Comparison of ENCODE assay signal across 13 cellular contexts in the genomic region with DNA sequence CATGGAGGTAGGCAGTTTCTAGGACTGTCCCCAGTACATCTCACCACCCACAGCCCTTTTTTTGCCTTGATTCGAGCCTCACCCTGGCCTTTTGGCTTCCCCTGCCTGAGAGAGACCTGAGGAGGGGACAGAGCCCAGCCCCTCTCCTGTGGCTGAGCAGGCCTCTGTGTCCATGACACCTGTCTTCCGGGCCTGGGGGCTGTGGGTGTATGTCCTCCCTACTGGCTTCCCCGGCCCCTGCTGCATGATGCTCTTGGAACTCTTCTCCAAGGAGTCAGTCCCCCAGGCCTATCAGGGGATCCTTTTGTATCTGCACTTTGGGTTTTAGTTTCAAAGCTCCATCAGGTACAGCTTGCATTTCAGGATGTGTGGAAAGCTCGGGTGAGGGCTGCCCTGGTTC.
A peak's percentile ranks its signal among the peaks of the same experiment; 100 is the strongest.
DNase-seq lines count a peak whose midpoint lies in the region; ATAC-seq and TF ChIP-seq lines count a peak whose summit lies in the region.
"Had no signal": no experiment of that assay in that cellular context is flagged by ENCODE, and none has a peak within 500 bp of the region (broad histone marks: within the 10 kb centered on the region; RNA-seq: fewer than 3 reads in every experiment).

No MANE protein-coding gene starts in this region.

- in situ Hi-C loops in transverse colon (cut with MboI; ENCODE audit: low pct_ligation_motif_present in 1 of 4, low pct_unique_long_range_greater_than_20kb in 1 of 4, low sequenced_read_pairs in 3 of 4), result no loop called here

- TF ChIP-seq POLR2A in transverse colon (IDR thresholded peaks at IDR 0.05), result no peak

- H4K20me1 ChIP-seq in SK-N-SH (ENCODE audit: insufficient read depth), result no peaks in the 10 kb centered on the region

- H3K9me3 ChIP-seq in SK-N-SH, result no peaks in the 10 kb centered on the region
- no peaks in the 10 kb centered on the region for H3K9me3 ChIP-seq in transverse colon

- H3K27ac ChIP-seq in SK-N-SH (ENCODE audit: low read depth in 2 of 2, low read length in 1 of 2), result peak overlapping the region; percentile 97 to 98; a peak in 3 of 4 replicates
- peak overlapping the region; percentile 87 to 92 (median 90) for H3K27ac ChIP-seq in transverse colon
- H3K27ac ChIP-seq: 22Rv1, parathyroid adenoma had no signal

- H3K4me3 ChIP-seq in SK-N-SH (ENCODE audit: low read depth in 2 of 2, low read length in 1 of 2), result no peak overlapping the region
- H3K4me3 ChIP-seq in transverse colon, result no peak overlapping the region

- H3K4me2 ChIP-seq in SK-N-SH, result no peak overlapping the region

- ATAC-seq in SK-N-SH treated with all-trans-retinoic acid at 6 μM for 48 hours, result no peak
- ATAC-seq in naive thymus-derived CD8-positive, alpha-beta T cell, result no peak
- ATAC-seq in activated CD8-positive, alpha-beta memory T cell treated with anti-CD3 and anti-CD28 coated beads, Interleukin-2, amount 10 ng/mL, durations not matched to agents 7 days and 5 days, result no peak

- intact Hi-C loops in transverse colon (cut with DNase I; ENCODE audit: low total_unique reads), result no loop called here

- no peaks in the 10 kb centered on the region for H3K9me3 Mint-ChIP-seq in chondrocyte (ENCODE audit: low read depth)
- H3K9me3 Mint-ChIP-seq in naive thymus-derived CD8-positive, alpha-beta T cell, result no peaks in the 10 kb centered on the region
- H3K9me3 Mint-ChIP-seq in activated CD8-positive, alpha-beta memory T cell treated with anti-CD3 and anti-CD28 coated beads, Interleukin-2, amount 10 ng/mL, durations not matched to agents 7 days and 5 days (ENCODE audit: low read depth), result no peaks in the 10 kb centered on the region
- H3K9me3 Mint-ChIP-seq: T-helper 1 cell treated with Interleukin-12 subunit alpha and Interleukin-12 subunit beta and Interleukin-4 antibody, amounts not matched to agents 30 μg/mL and 1 μg/mL, for 36 hours had no signal

- no peak overlapping the region for H2AFZ ChIP-seq in SK-N-SH (ENCODE audit: low read depth)
- H2AFZ ChIP-seq: parathyroid adenoma had no signal

- no peaks in the 10 kb centered on the region for H3K36me3 ChIP-seq in SK-N-SH (replicated peaks in 1 of 2; ENCODE audit: control insufficient read depth in 1 of 2, insufficient read depth in 2 of 2, low read length in 1 of 2)
- H3K36me3 ChIP-seq in transverse colon, result no peaks in the 10 kb centered on the region

- no peak for DNase-seq in SK-N-SH
- no peak for DNase-seq in chondrocyte (ENCODE audit: low spot score)
- DNase-seq in naive thymus-derived CD8-positive, alpha-beta T cell, result no peak
- no peak for DNase-seq in transverse colon
- DNase-seq in epidermal melanocyte (ENCODE audit: insufficient read length, low spot score), result no peak
- DNase-seq in glomerular visceral epithelial cell (ENCODE audit: extremely low spot score), result no peak
- no peak for DNase-seq in activated CD8-positive, alpha-beta memory T cell treated with anti-CD3 and anti-CD28 coated beads, Interleukin-2, amount 10 ng/mL, durations not matched to agents 7 days and 5 days
- DNase-seq: midbrain, NCI-H510A treated with DMSO at 0.1 percent for 48 hours had no signal

- peak overlapping the region; percentile 65 for H3K27ac Mint-ChIP-seq in chondrocyte (ENCODE audit: unreplicated experiment)
- peak overlapping the region in 8 of 10 donors; percentile 10 to 85 (median 75) for H3K27ac Mint-ChIP-seq in naive thymus-derived CD8-positive, alpha-beta T cell
- H3K27ac Mint-ChIP-seq in activated CD8-positive, alpha-beta memory T cell treated with anti-CD3 and anti-CD28 coated beads, Interleukin-2, amount 10 ng/mL, durations not matched to agents 7 days and 5 days, result no peak overlapping the region
- H3K27ac Mint-ChIP-seq: T-helper 1 cell treated with Interleukin-12 subunit alpha and Interleukin-12 subunit beta and Interleukin-4 antibody, amounts not matched to agents 30 μg/mL and 1 μg/mL, for 36 hours had no signal

- H3K4me1 ChIP-seq in SK-N-SH (ENCODE audit: control insufficient read depth in 1 of 2, insufficient read depth in 2 of 2, low read depth in 1 of 2, low read length in 1 of 2) (peaks cover 50 to 95% of the 10 kb centered on the region in 2 experiments), transverse colon (peaks cover 44 to 76% (median 66%) of the 10 kb centered on the region in 4 donors)

- TF ChIP-seq CTCF in SK-N-SH (IDR thresholded peaks at IDR 0.05), result no peak
- no peak for TF ChIP-seq CTCF in chondrocyte (IDR thresholded peaks at IDR 0.05)
- no peak for TF ChIP-seq CTCF in transverse colon (IDR thresholded peaks at IDR 0.05)

- peaks cover 31% of the 10 kb centered on the region for H3F3A ChIP-seq in SK-N-SH (replicated peaks; ENCODE audit: insufficient read depth)

- no peaks in the 10 kb centered on the region for H3K79me2 ChIP-seq in SK-N-SH (ENCODE audit: insufficient read depth)
- H3K79me2 ChIP-seq: parathyroid adenoma had no signal

- no peak for TF ChIP-seq RAD21 in SK-N-SH (IDR thresholded peaks at IDR 0.05; ENCODE audit: low read length)

- POLR2A ChIA-PET in SK-N-SH (lab: Yijun Ruan, JAX), result interaction anchor here (0.6 to 3.3 kb wide), 5 partner anchors 9 to 75 kb away, joined by 3 to 13 read pairs (median 3); no protein-coding TSS in a partner anchor
- POLR2A ChIA-PET in naive thymus-derived CD8-positive, alpha-beta T cell (lab: Charles Lee), result interaction anchor here (0.6 kb wide), 1 partner anchor 166 kb away, joined by 3 read pairs; no protein-coding TSS in a partner anchor

- peaks cover 83% of the 10 kb centered on the region for H3K4me1 Mint-ChIP-seq in chondrocyte (ENCODE audit: low read depth)
- H3K4me1 Mint-ChIP-seq in naive thymus-derived CD8-positive, alpha-beta T cell, result peaks cover 15 to 44% (median 34%) of the 10 kb centered on the region in 4 donors
- peaks cover 30% of the 10 kb centered on the region for H3K4me1 Mint-ChIP-seq in activated CD8-positive, alpha-beta memory T cell treated with anti-CD3 and anti-CD28 coated beads, Interleukin-2, amount 10 ng/mL, durations not matched to agents 7 days and 5 days

- no peak overlapping the region for H3K4me3 Mint-ChIP-seq in chondrocyte (ENCODE audit: unreplicated experiment)
- H3K4me3 Mint-ChIP-seq in naive thymus-derived CD8-positive, alpha-beta T cell, result no peak overlapping the region
- no peak overlapping the region for H3K4me3 Mint-ChIP-seq in activated CD8-positive, alpha-beta memory T cell treated with anti-CD3 and anti-CD28 coated beads, Interleukin-2, amount 10 ng/mL, durations not matched to agents 7 days and 5 days
- H3K4me3 Mint-ChIP-seq: T-helper 1 cell treated with Interleukin-12 subunit alpha and Interleukin-12 subunit beta and Interleukin-4 antibody, amounts not matched to agents 30 μg/mL and 1 μg/mL, for 36 hours had no signal

- TF ChIP-seq EP300 in SK-N-SH (IDR thresholded peaks at IDR 0.05; ENCODE audit: borderline replicate concordance in 1 of 2, low read depth in 1 of 2, low read length in 1 of 2), result no peak
- TF ChIP-seq EP300 in transverse colon (IDR thresholded peaks at IDR 0.05; ENCODE audit: low read depth), result no peak

- no peaks in the 10 kb centered on the region for H3K27me3 ChIP-seq in SK-N-SH (ENCODE audit: insufficient read depth)
- no peaks in the 10 kb centered on the region for H3K27me3 ChIP-seq in transverse colon

- peaks cover 6% of the 10 kb centered on the region for H3K36me3 Mint-ChIP-seq in chondrocyte (ENCODE audit: low read depth)
- H3K36me3 Mint-ChIP-seq in naive thymus-derived CD8-positive, alpha-beta T cell, result peaks cover 0 to 16% (median 0%) of the 10 kb centered on the region in 3 donors
- H3K36me3 Mint-ChIP-seq in activated CD8-positive, alpha-beta memory T cell treated with anti-CD3 and anti-CD28 coated beads, Interleukin-2, amount 10 ng/mL, durations not matched to agents 7 days and 5 days, result peaks cover 2% of the 10 kb centered on the region

- no peaks in the 10 kb centered on the region for H3K9me2 ChIP-seq in SK-N-SH

- 91% methylated on average over 4 of the region's 4 CpGs for WGBS in SK-N-SH (ENCODE audit: low lambda C conversion rate)
- WGBS in transverse colon (ENCODE audit: low coverage in 1 of 2), 2 donors, result 90 to 100% methylated on average over 1 to 4 of the region's 4 CpGs

- CTCF ChIA-PET in SK-N-SH (lab: Yijun Ruan, JAX), result interaction anchor here (1.0 to 4.5 kb wide), 4 partner anchors 12 to 248 kb away, joined by 4 to 27 read pairs (median 6); no protein-coding TSS in a partner anchor
- CTCF ChIA-PET in activated CD8-positive, alpha-beta memory T cell treated with anti-CD3 and anti-CD28 coated beads, Interleukin-2, amount 10 ng/mL, durations not matched to agents 7 days and 5 days (lab: Charles Lee), result no interaction called here

- peak overlapping the region; percentile 65 for H3K9ac ChIP-seq in SK-N-SH
- H3K9ac ChIP-seq: parathyroid adenoma had no signal

- H3K27me3 Mint-ChIP-seq in chondrocyte (ENCODE audit: low read depth), result no peaks in the 10 kb centered on the region
- no peaks in the 10 kb centered on the region for H3K27me3 Mint-ChIP-seq in naive thymus-derived CD8-positive, alpha-beta T cell
- no peaks in the 10 kb centered on the region for H3K27me3 Mint-ChIP-seq in activated CD8-positive, alpha-beta memory T cell treated with anti-CD3 and anti-CD28 coated beads, Interleukin-2, amount 10 ng/mL, durations not matched to agents 7 days and 5 days

TF ChIP-seq in SK-N-SH, 30 proteins besides CTCF, POLR2A, EP300 and RAD21:
- no peak for TF ChIP-seq MXI1 (IDR thresholded peaks at IDR 0.05; ENCODE audit: low read depth, low read length)
- no peak for TF ChIP-seq RCOR1 (IDR thresholded peaks at IDR 0.05; ENCODE audit: low read length)
- no peak for TF ChIP-seq FOXJ3 (CRISPR knock-in tag; IDR thresholded peaks at IDR 0.05)
- TF ChIP-seq MEF2A (IDR thresholded peaks at IDR 0.05; ENCODE audit: borderline replicate concordance, low read depth), result no peak
- TF ChIP-seq CHD2 (IDR thresholded peaks at IDR 0.05; ENCODE audit: low read length, partially characterized antibody), result no peak

TF ChIP-seq in SK-N-SH treated with all-trans-retinoic acid at 6 μM for 48 hours, 23 proteins besides CTCF, POLR2A, EP300 and RAD21 (continues in another document):
- no peak for TF ChIP-seq ZNF565 (CRISPR knock-in tag; conservative IDR thresholded peaks at IDR 0.05; ENCODE audit: low read depth)
- no peak for TF ChIP-seq OSR1 (CRISPR knock-in tag; IDR thresholded peaks at IDR 0.05)
- no peak for TF ChIP-seq ARNTL (CRISPR knock-in tag; IDR thresholded peaks at IDR 0.05; ENCODE audit: borderline replicate concordance, low read depth)
- no peak for TF ChIP-seq ESRRG (CRISPR knock-in tag; IDR thresholded peaks at IDR 0.05)
- TF ChIP-seq BACH2 (CRISPR knock-in tag; IDR thresholded peaks at IDR 0.05; ENCODE audit: borderline replicate concordance), result no peak
- TF ChIP-seq ZFP30 (CRISPR knock-in tag; IDR thresholded peaks at IDR 0.05), result no peak
- TF ChIP-seq TCF4 (CRISPR knock-in tag; IDR thresholded peaks at IDR 0.05; ENCODE audit: borderline replicate concordance), result no peak
- TF ChIP-seq CSDC2 (CRISPR knock-in tag; IDR thresholded peaks at IDR 0.05), result no peak
- TF ChIP-seq ZFP3 (CRISPR knock-in tag; IDR thresholded peaks at IDR 0.05), result no peak
- no peak for TF ChIP-seq SNAI2 (CRISPR knock-in tag; IDR thresholded peaks at IDR 0.05)
- no peak for TF ChIP-seq TOX (CRISPR knock-in tag; IDR thresholded peaks at IDR 0.05; ENCODE audit: borderline replicate concordance)
- TF ChIP-seq ISL1 (CRISPR knock-in tag; IDR thresholded peaks at IDR 0.05), result no peak
- TF ChIP-seq ZNF70 (CRISPR knock-in tag; IDR thresholded peaks at IDR 0.05), result no peak
- no peak for TF ChIP-seq PPARA (CRISPR knock-in tag; IDR thresholded peaks at IDR 0.05; ENCODE audit: borderline replicate concordance)
